10 cellular contexts compared by ENCODE assay signal in genomic region chr10:71234970-71235681, GRCh38. TPM values are rescaled to one million over a fixed set of nuclear protein-coding genes. Genes with fewer than 3 reads are reported as not detected.
A peak's percentile ranks its signal among the peaks of the same experiment; 100 is the strongest.
DNase-seq lines count a peak whose midpoint lies in the region; ATAC-seq and TF ChIP-seq lines count a peak whose summit lies in the region.
"Had no signal": no experiment of that assay in that cellular context is flagged by ENCODE, and none has a peak within 500 bp of the region (broad histone marks: within the 10 kb centered on the region; RNA-seq: fewer than 3 reads in every experiment).

No MANE protein-coding gene starts in this region.

- H3K4me3 Mint-ChIP-seq in GM23338 = no peak overlapping the region
- H3K4me3 Mint-ChIP-seq: neural crest cell had no signal

- H3K79me2 ChIP-seq in GM23338 (replicated peaks; ENCODE audit: insufficient read depth) = peaks cover 20% of the 10 kb centered on the region

- H3K36me3 ChIP-seq in GM23338 (ENCODE audit: insufficient read depth) (no peaks in the 10 kb centered on the region), brain microvascular endothelial cell (replicated peaks) (no peaks in the 10 kb centered on the region)

- H3K4me1 ChIP-seq in GM23338 (ENCODE audit: insufficient read depth) = peaks cover 13% of the 10 kb centered on the region

- no peak overlapping the region for H3K4me3 ChIP-seq in GM23338
- H3K4me3 ChIP-seq in brain microvascular endothelial cell (ENCODE audit: low read depth, low read length) = no peak overlapping the region

- peaks cover 56% of the 10 kb centered on the region for H3K4me1 Mint-ChIP-seq in GM23338

- in situ Hi-C loops in brain microvascular endothelial cell (cut with HindIII; ENCODE audit: low pct_ligation_motif_present, low sequenced_read_pairs) = no loop called here

- no peaks in the 10 kb centered on the region for H3K36me3 Mint-ChIP-seq in GM23338 (ENCODE audit: low read depth)

- no peaks in the 10 kb centered on the region for H3K9me2 ChIP-seq in GM23338 (ENCODE audit: insufficient read depth)

- no peaks in the 10 kb centered on the region for H3K27me3 ChIP-seq in GM23338 (ENCODE audit: insufficient read depth)
- no peaks in the 10 kb centered on the region for H3K27me3 ChIP-seq in brain microvascular endothelial cell (replicated peaks)

- no peak for DNase-seq in GM23338 (ENCODE audit: low spot score)
- peak; percentile 59 for DNase-seq in brain microvascular endothelial cell
- DNase-seq in left kidney (ENCODE audit: low read depth, low spot score) = peak; percentile 82
- DNase-seq in superior temporal gyrus (ENCODE audit: extremely low spot score) = peak; percentile 27
- no peak for DNase-seq in activated CD4-positive, alpha-beta T cell treated with anti-CD3 and anti-CD28 coated beads for 1 hour
- no peak for DNase-seq in NCI-H2227 treated with DMSO at 0.1 percent for 48 hours (lab: John Stamatoyannopoulos, UW)
- no peak for DNase-seq in stimulated activated CD4-positive, alpha-beta T cell treated with anti-CD3 and anti-CD28 coated beads, Interleukin-1b, Interleukin-23, amount 100 ng/mL, for 48 hours
- DNase-seq: T1000 had no signal

- no peaks in the 10 kb centered on the region for H3F3A ChIP-seq in GM23338 (replicated peaks; ENCODE audit: low read depth)

- H3K9me3 Mint-ChIP-seq in GM23338 = no peaks in the 10 kb centered on the region
- H3K9me3 Mint-ChIP-seq: neural crest cell had no signal

- no peak overlapping the region for H3K27ac ChIP-seq in GM23338 (ENCODE audit: low read depth)
- H3K27ac ChIP-seq in brain microvascular endothelial cell = peak overlapping the region; percentile 21

- no peak overlapping the region for H2AFZ ChIP-seq in GM23338

- no peak overlapping the region for H3K27ac Mint-ChIP-seq in GM23338

- no peak overlapping the region for H3K4me2 ChIP-seq in GM23338

- H3K27me3 Mint-ChIP-seq in GM23338 (ENCODE audit: insufficient read depth, low read depth, poor library complexity) = peaks cover 12% of the 10 kb centered on the region

- peaks cover 14% of the 10 kb centered on the region; the same call in 1 of the 2 replicates for H4K20me1 ChIP-seq in GM23338 (replicated peaks; ENCODE audit: insufficient read depth)

- ATAC-seq in GM23338 (peak; percentile 16), HG02840 (IDR thresholded peaks at IDR 0.05; ENCODE audit: low FRiP score, unreplicated experiment) (no peak)

- no peak for TF ChIP-seq CTCF in GM23338 (conservative IDR thresholded peaks at IDR 0.05; ENCODE audit: low read depth in 2 of 2)
- no peak for TF ChIP-seq CTCF in brain microvascular endothelial cell (IDR thresholded peaks at IDR 0.05; ENCODE audit: low read depth, low read length, missing control alignments)

TF ChIP-seq in GM23338, 12 proteins besides CTCF, POLR2A, EP300 and RAD21:
- TF ChIP-seq EZH2 (IDR thresholded peaks at IDR 0.05; ENCODE audit: low read depth, unreplicated experiment) = no peak
TF ChIP-seq in GM23338: peak in this region for 0.

RNA-seq across cellular contexts. Expression of gene UNC5B, which starts 22.8 kb away (rescaled TPM):
- 25.2 and 31.2 TPM in 2 replicates for total RNA-seq in GM23338 (2014; rRNA removed; shearing (Covaris generic))
- polyA plus RNA-seq in GM23338 (2016; fragmentation: Nextera tagmentation; extraction: Ambion mirVana) = 8.0 and 8.7 TPM in 2 replicates

Comparison
In these comparisons a context has a peak if more than half of its experiments do, and no peak if none do; other contexts are left out.
1. DNase-seq: peak in brain microvascular endothelial cell (single experiment), left kidney (single experiment) and superior temporal gyrus (single experiment); none in GM23338 (single experiment), activated CD4-positive, alpha-beta T cell treated with anti-CD3 and anti-CD28 coated beads for 1 hour (single experiment), NCI-H2227 treated with DMSO at 0.1 percent for 48 hours (single experiment) and stimulated activated CD4-positive, alpha-beta T cell treated with anti-CD3 and anti-CD28 coated beads, Interleukin-1b, Interleukin-23, amount 100 ng/mL, for 48 hours (single experiment).